In the genomic region with DNA sequence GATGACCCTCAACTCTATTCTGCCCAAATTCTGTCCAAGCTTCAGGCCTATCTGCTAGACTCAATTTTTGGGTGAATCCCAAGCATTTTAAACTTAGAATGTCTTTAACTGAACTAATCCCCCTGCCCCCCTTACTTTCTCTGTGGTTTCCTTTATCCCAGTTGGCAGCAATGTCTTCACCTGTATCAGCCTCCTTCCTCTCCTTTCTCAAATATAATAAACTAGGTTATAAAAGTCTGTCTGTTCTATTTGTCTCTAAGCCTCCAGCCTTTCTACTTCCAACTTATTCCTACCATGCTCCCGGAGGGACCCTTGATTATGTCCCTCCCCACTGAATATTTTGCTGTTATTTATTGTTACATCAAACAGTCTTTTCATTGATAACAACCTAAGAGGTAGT, we compare ENCODE assay signal across 28 cellular contexts.
"Had no signal": no experiment of that assay in that cellular context is flagged by ENCODE, and none has a peak within 500 bp of the region (broad histone marks: within the 10 kb centered on the region; RNA-seq: fewer than 3 reads in every experiment).

No MANE protein-coding gene starts in this region.

- H3K36me3 Mint-ChIP-seq: mesothelial cell of epicardium; naive thymus-derived CD8-positive, alpha-beta T cell had no signal

- H3K27me3 ChIP-seq: heart right ventricle, left lung, pancreas, tibial nerve, upper lobe of left lung, vagina had no signal

- H3K4me1 Mint-ChIP-seq: mesothelial cell of epicardium; nephron; neural crest cell; stimulated activated memory B cell treated with anti-CD40 and anti-IgM and Interleukin-4, amounts not matched to agents 10 μg/mL and 1 μg/mL and 100 μg/mL, for 72 hours; stimulated activated naive CD8-positive, alpha-beta T cell treated with anti-CD3 and anti-CD28 coated beads, Interleukin-15, amount 100 ng/mL, for 72 hours had no signal

- H3K4me1 ChIP-seq: left lung, lower lobe of right lung, pancreas, prostate gland, tibial nerve, upper lobe of left lung, vagina had no signal

- H3K9me3 ChIP-seq: heart right ventricle, left lung, lower lobe of right lung, pancreas, prostate gland, tibial nerve, upper lobe of left lung, vagina had no signal

- H3K4me3 ChIP-seq: heart right ventricle, left lung, lower lobe of right lung, pancreas, prostate gland, skin epidermis, tibial nerve, upper lobe of left lung, vagina had no signal

- H3K27me3 Mint-ChIP-seq: stimulated activated memory B cell treated with anti-CD40 and anti-IgM and Interleukin-4, amounts not matched to agents 10 μg/mL and 1 μg/mL and 100 μg/mL, for 72 hours; stimulated activated naive CD8-positive, alpha-beta T cell treated with anti-CD3 and anti-CD28 coated beads, Interleukin-15, amount 100 ng/mL, for 72 hours had no signal

- DNase-seq: heart right ventricle; hippocampal formation; kidney glomerular epithelial cell; left cardiac atrium; left lung; lower lobe of right lung; mesendoderm; naive thymus-derived CD8-positive, alpha-beta T cell; nucleus accumbens; pancreas; posterior cingulate gyrus; retina; right cardiac atrium; stimulated activated CD4-positive, alpha-beta T cell treated with anti-CD3 and anti-CD28 coated beads, Interleukin-4, amount 100 ng/mL, for 4 hours; stimulated activated CD8-positive, alpha-beta memory T cell treated with anti-CD3 and anti-CD28 coated beads, Interleukin-4, amount 100 ng/mL, for 48 hours; stimulated activated naive CD4-positive, alpha-beta T cell treated with Interleukin-2 at 50 U/mL for 16 hours; stimulated activated naive CD8-positive, alpha-beta T cell treated with anti-CD3 and anti-CD28 coated beads, Interleukin-15, amount 100 ng/mL, for 72 hours; substantia nigra; upper lobe of left lung had no signal

- H3K4me3 Mint-ChIP-seq: mesothelial cell of epicardium; naive thymus-derived CD8-positive, alpha-beta T cell; nephron; neural crest cell; stimulated activated memory B cell treated with anti-CD40 and anti-IgM and Interleukin-4, amounts not matched to agents 10 μg/mL and 1 μg/mL and 100 μg/mL, for 72 hours; stimulated activated naive CD8-positive, alpha-beta T cell treated with anti-CD3 and anti-CD28 coated beads, Interleukin-15, amount 100 ng/mL, for 72 hours had no signal

- H3K27ac ChIP-seq: heart right ventricle, left lung, lower lobe of right lung, pancreas, prostate gland, tibial nerve, upper lobe of left lung, vagina had no signal

- ATAC-seq: heart right ventricle; left cardiac atrium; left lung; lower lobe of right lung; naive thymus-derived CD8-positive, alpha-beta T cell; pancreas; right cardiac atrium; sciatic nerve; stimulated activated memory B cell treated with anti-CD40 and anti-IgM and Interleukin-4, amounts not matched to agents 10 μg/mL and 1 μg/mL and 100 μg/mL, for 72 hours; stimulated activated naive CD8-positive, alpha-beta T cell treated with anti-CD3 and anti-CD28 coated beads, Interleukin-15, amount 100 ng/mL, for 72 hours had no signal

- H3K36me3 ChIP-seq: heart right ventricle, left lung, lower lobe of right lung, pancreas, prostate gland, tibial nerve, upper lobe of left lung, vagina had no signal

- H3K27ac Mint-ChIP-seq: mesothelial cell of epicardium; naive thymus-derived CD8-positive, alpha-beta T cell; nephron; stimulated activated memory B cell treated with anti-CD40 and anti-IgM and Interleukin-4, amounts not matched to agents 10 μg/mL and 1 μg/mL and 100 μg/mL, for 72 hours; stimulated activated naive CD8-positive, alpha-beta T cell treated with anti-CD3 and anti-CD28 coated beads, Interleukin-15, amount 100 ng/mL, for 72 hours had no signal
